ENCODE assay signal across 24 cellular contexts in genomic region chr3:155302891-155303290, GRCh38. TPM values are rescaled to one million over a fixed set of nuclear protein-coding genes. Genes with fewer than 3 reads are reported as not detected.
"Had no signal": no experiment of that assay in that cellular context is flagged by ENCODE, and none has a peak within 500 bp of the region (broad histone marks: within the 10 kb centered on the region; RNA-seq: fewer than 3 reads in every experiment).

No MANE protein-coding gene starts in this region.

- H3K4me1 Mint-ChIP-seq: activated naive CD4-positive, alpha-beta T cell treated with anti-CD3 and anti-CD28 coated beads, Interleukin-2, amount 50 U/mL, for 24 hours; naive thymus-derived CD4-positive, alpha-beta T cell had no signal

- ATAC-seq: body of pancreas; left lobe of liver; lower lobe of right lung; naive thymus-derived CD4-positive, alpha-beta T cell; WTC11 had no signal

- H3K27me3 ChIP-seq: body of pancreas, cardiac muscle cell, right atrium auricular region, tibial artery had no signal

- H3K9me3 ChIP-seq: body of pancreas, lower lobe of right lung, right atrium auricular region, tibial artery had no signal

- H3K27ac ChIP-seq: body of pancreas, cardiac muscle cell, lower lobe of right lung, right atrium auricular region, tibial artery had no signal

- H3K4me3 ChIP-seq: body of pancreas, cardiac muscle cell, lower lobe of right lung, right atrium auricular region, tibial artery had no signal

- H3K36me3 Mint-ChIP-seq: activated naive CD4-positive, alpha-beta T cell treated with anti-CD3 and anti-CD28 coated beads, Interleukin-2, amount 50 U/mL, for 24 hours; naive thymus-derived CD4-positive, alpha-beta T cell had no signal

- H3K27ac Mint-ChIP-seq: activated naive CD4-positive, alpha-beta T cell treated with anti-CD3 and anti-CD28 coated beads, Interleukin-2, amount 50 U/mL, for 24 hours; naive thymus-derived CD4-positive, alpha-beta T cell; progenitor cell of endocrine pancreas; stimulated activated naive CD8-positive, alpha-beta T cell treated with anti-CD3 and anti-CD28 coated beads, Interleukin-15, Interleukin-2, amounts not matched to agents 100 ng/mL and 50 ng/mL, for 24 hours had no signal

- H3K4me1 ChIP-seq: body of pancreas, lower lobe of right lung, right atrium auricular region, tibial artery had no signal

- H3K27me3 Mint-ChIP-seq: naive thymus-derived CD4-positive, alpha-beta T cell; progenitor cell of endocrine pancreas; stimulated activated naive CD8-positive, alpha-beta T cell treated with anti-CD3 and anti-CD28 coated beads, Interleukin-15, Interleukin-2, amounts not matched to agents 100 ng/mL and 50 ng/mL, for 24 hours had no signal

- H3K4me3 Mint-ChIP-seq: activated naive CD4-positive, alpha-beta T cell treated with anti-CD3 and anti-CD28 coated beads, Interleukin-2, amount 50 U/mL, for 24 hours; naive thymus-derived CD4-positive, alpha-beta T cell; stimulated activated naive CD8-positive, alpha-beta T cell treated with anti-CD3 and anti-CD28 coated beads, Interleukin-15, Interleukin-2, amounts not matched to agents 100 ng/mL and 50 ng/mL, for 24 hours; WTC11 had no signal

- H3K36me3 ChIP-seq: cardiac muscle cell, lower lobe of right lung, right atrium auricular region, tibial artery had no signal

- DNase-seq: activated gamma-delta T cell treated with Interleukin-2 at 50 U/mL for 16 hours; activated T-cell treated with anti-CD3 and anti-CD28 coated beads, Interleukin-2, amount 50 U/mL, for 1 hour; anterior cingulate cortex; body of pancreas; cortex of kidney; foreskin melanocyte; hypothalamus; lower lobe of right lung; naive thymus-derived CD4-positive, alpha-beta T cell; stimulated activated CD4-positive, alpha-beta T cell treated with anti-CD3 and anti-CD28 coated beads, Interleukin-12 subunit alpha, Interleukin-12 subunit beta, amount 100 ng/mL, for 4 hours; stimulated activated CD4-positive, alpha-beta T cell treated with anti-CD3 and anti-CD28 coated beads, Interleukin-4, amount 100 ng/mL, for 4 hours; T-helper 1 cell; tibial artery had no signal

RNA-seq across cellular contexts. Expression of gene STRIT1, which starts 9.4 kb away (rescaled TPM):
- total RNA-seq: body of pancreas; cardiac muscle cell; cerebellum; left lobe of liver; lower lobe of right lung; mesenteric fat pad; naive thymus-derived CD4-positive, alpha-beta T cell; osteocyte; progenitor cell of endocrine pancreas; right atrium auricular region; ureter had no signal
- polyA plus RNA-seq: cardiac muscle cell; naive thymus-derived CD4-positive, alpha-beta T cell had no signal
